Comparison of ENCODE assay signal across 16 cellular contexts in the genomic region with DNA sequence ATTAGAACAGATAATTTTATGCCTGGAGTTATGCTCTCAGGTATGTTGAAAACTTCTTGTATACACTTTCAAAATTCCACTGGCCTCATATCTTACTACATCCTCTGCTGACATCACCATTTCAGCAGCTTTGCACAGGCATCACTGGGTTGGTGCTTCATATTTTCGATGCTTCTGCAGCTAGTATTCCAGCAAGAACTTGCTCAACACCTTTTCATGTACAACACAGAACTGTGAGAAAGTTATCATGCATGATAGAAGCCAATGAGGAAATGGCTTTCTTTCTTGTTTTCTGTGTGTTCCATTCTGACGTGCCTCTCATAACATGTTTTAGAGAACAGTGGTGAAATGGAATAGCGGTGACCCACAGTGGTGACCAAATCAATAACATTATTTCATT. TPM values are rescaled to one million over a fixed set of nuclear protein-coding genes. Genes with fewer than 3 reads are reported as not detected.
DNase-seq lines count a peak whose midpoint lies in the region; ATAC-seq and TF ChIP-seq lines count a peak whose summit lies in the region.
"Had no signal": no experiment of that assay in that cellular context is flagged by ENCODE, and none has a peak within 500 bp of the region (broad histone marks: within the 10 kb centered on the region; RNA-seq: fewer than 3 reads in every experiment).

No MANE protein-coding gene starts in this region.

- peaks cover 22% of the 10 kb centered on the region for H3K9me3 Mint-ChIP-seq in activated naive CD4-positive, alpha-beta T cell treated with anti-CD3 and anti-CD28 coated beads, Interleukin-2, amount 10 ng/mL, durations not matched to agents 7 days and 5 days
- H3K9me3 Mint-ChIP-seq in activated B cell treated with CpG ODN at 0.5 μM for 24 hours: peaks cover 3% of the 10 kb centered on the region
- H3K9me3 Mint-ChIP-seq in stimulated activated naive CD8-positive, alpha-beta T cell treated with anti-CD3 and anti-CD28 coated beads, Interleukin-15, amount 100 ng/mL, for 72 hours: peaks cover 0 to 15% of the 10 kb centered on the region in 2 donors

- CTCF ChIA-PET in activated naive CD4-positive, alpha-beta T cell treated with anti-CD3 and anti-CD28 coated beads, Interleukin-2, amount 10 ng/mL, durations not matched to agents 7 days and 5 days (lab: Charles Lee): interaction anchor here (0.5 to 12.4 kb wide), 5 partner anchors 9 to 81 kb away, joined by 3 to 122 read pairs (median 6); a partner anchor contains a TSS
- CTCF ChIA-PET in activated B cell treated with CpG ODN at 0.5 μM for 24 hours (lab: Charles Lee): no interaction called here

- no peak overlapping the region for H3K4me3 Mint-ChIP-seq in activated naive CD4-positive, alpha-beta T cell treated with anti-CD3 and anti-CD28 coated beads, Interleukin-2, amount 10 ng/mL, durations not matched to agents 7 days and 5 days
- no peak overlapping the region for H3K4me3 Mint-ChIP-seq in activated B cell treated with CpG ODN at 0.5 μM for 24 hours
- peak overlapping the region; percentile 56 to 64 for H3K4me3 Mint-ChIP-seq in stimulated activated naive CD8-positive, alpha-beta T cell treated with anti-CD3 and anti-CD28 coated beads, Interleukin-15, amount 100 ng/mL, for 72 hours

- DNase-seq in activated naive CD4-positive, alpha-beta T cell treated with anti-CD3 and anti-CD28 coated beads, Interleukin-2, amount 10 ng/mL, durations not matched to agents 7 days and 5 days: peak; percentile 45
- DNase-seq in activated naive CD4-positive, alpha-beta T cell (lab: John Stamatoyannopoulos, UW): no peak
- DNase-seq in activated B cell treated with CpG ODN at 0.5 μM for 24 hours: no peak
- no peak for DNase-seq in effector memory CD4-positive, alpha-beta T cell
- peak in 1 of 2 donors; percentile 41 for DNase-seq in stimulated activated naive CD8-positive, alpha-beta T cell treated with anti-CD3 and anti-CD28 coated beads, Interleukin-15, amount 100 ng/mL, for 72 hours
- DNase-seq in NCI-H526 (lab: John Stamatoyannopoulos, UW): no peak
- DNase-seq in ecto neural progenitor cell (ENCODE audit: low spot score): no peak
- DNase-seq in DMS79 treated with DMSO at 0.1 percent for 48 hours (lab: John Stamatoyannopoulos, UW): no peak
- DNase-seq: aorta, GOT3, mammary epithelial cell, NCI-H1105 had no signal

- TF ChIP-seq CTCF in activated B cell treated with CpG ODN at 0.5 μM for 24 hours (IDR thresholded peaks at IDR 0.05): no peak

- H3K27ac Mint-ChIP-seq in activated naive CD4-positive, alpha-beta T cell treated with anti-CD3 and anti-CD28 coated beads, Interleukin-2, amount 10 ng/mL, durations not matched to agents 7 days and 5 days: peak overlapping the region; percentile 98
- peak overlapping the region; percentile 13 for H3K27ac Mint-ChIP-seq in activated B cell treated with CpG ODN at 0.5 μM for 24 hours
- peak overlapping the region; percentile 78 to 95 for H3K27ac Mint-ChIP-seq in stimulated activated naive CD8-positive, alpha-beta T cell treated with anti-CD3 and anti-CD28 coated beads, Interleukin-15, amount 100 ng/mL, for 72 hours

- POLR2A ChIA-PET in activated B cell treated with CpG ODN at 0.5 μM for 24 hours (lab: Charles Lee): no interaction called here

- H3K36me3 Mint-ChIP-seq in activated naive CD4-positive, alpha-beta T cell treated with anti-CD3 and anti-CD28 coated beads, Interleukin-2, amount 10 ng/mL, durations not matched to agents 7 days and 5 days: peaks cover 33% of the 10 kb centered on the region
- no peaks in the 10 kb centered on the region for H3K36me3 Mint-ChIP-seq in activated B cell treated with CpG ODN at 0.5 μM for 24 hours (ENCODE audit: low read depth)

- no peaks in the 10 kb centered on the region for H3K27me3 ChIP-seq in effector memory CD4-positive, alpha-beta T cell (replicated peaks; ENCODE audit: control insufficient read depth, insufficient read depth, low read length, poor library complexity, severe bottlenecking)

- H3K4me3 ChIP-seq in effector memory CD4-positive, alpha-beta T cell (ENCODE audit: insufficient read depth, low read depth, low read length, poor library complexity, severe bottlenecking): no peak overlapping the region
- H3K4me3 ChIP-seq: coronary artery, K562 had no signal

- peaks cover 86% of the 10 kb centered on the region for H3K4me1 Mint-ChIP-seq in activated naive CD4-positive, alpha-beta T cell treated with anti-CD3 and anti-CD28 coated beads, Interleukin-2, amount 10 ng/mL, durations not matched to agents 7 days and 5 days
- peaks cover 35% of the 10 kb centered on the region for H3K4me1 Mint-ChIP-seq in activated B cell treated with CpG ODN at 0.5 μM for 24 hours
- peaks cover 88% of the 10 kb centered on the region for H3K4me1 Mint-ChIP-seq in stimulated activated naive CD8-positive, alpha-beta T cell treated with anti-CD3 and anti-CD28 coated beads, Interleukin-15, amount 100 ng/mL, for 72 hours

- peaks cover 36% of the 10 kb centered on the region for H3K4me1 ChIP-seq in effector memory CD4-positive, alpha-beta T cell (ENCODE audit: control insufficient read depth, insufficient read depth, low read length, poor library complexity, severe bottlenecking)

- H3K9me3 ChIP-seq in effector memory CD4-positive, alpha-beta T cell (ENCODE audit: control insufficient read depth, low read length): no peaks in the 10 kb centered on the region

- no peaks in the 10 kb centered on the region for H3K27me3 Mint-ChIP-seq in activated naive CD4-positive, alpha-beta T cell treated with anti-CD3 and anti-CD28 coated beads, Interleukin-2, amount 10 ng/mL, durations not matched to agents 7 days and 5 days
- H3K27me3 Mint-ChIP-seq in activated B cell treated with CpG ODN at 0.5 μM for 24 hours: no peaks in the 10 kb centered on the region
- H3K27me3 Mint-ChIP-seq in stimulated activated naive CD8-positive, alpha-beta T cell treated with anti-CD3 and anti-CD28 coated beads, Interleukin-15, amount 100 ng/mL, for 72 hours: no peaks in the 10 kb centered on the region

- peak; percentile 52 for ATAC-seq in activated B cell treated with CpG ODN at 0.5 μM for 24 hours (ENCODE audit: low read depth)
- peak; percentile 49 for ATAC-seq in stimulated activated naive CD8-positive, alpha-beta T cell treated with anti-CD3 and anti-CD28 coated beads, Interleukin-15, amount 100 ng/mL, for 72 hours
- ATAC-seq: K562 had no signal

- no peaks in the 10 kb centered on the region for H3K36me3 ChIP-seq in effector memory CD4-positive, alpha-beta T cell (ENCODE audit: control insufficient read depth, insufficient read depth, low read length)

- H3K27ac ChIP-seq in effector memory CD4-positive, alpha-beta T cell (ENCODE audit: insufficient read depth, low read length, poor library complexity, severe bottlenecking): peak overlapping the region; percentile 67
- H3K27ac ChIP-seq: coronary artery, epithelial cell of prostate, HL-60 had no signal

- intact Hi-C loops in activated B cell treated with CpG ODN at 0.5 μM for 24 hours (cut with micrococcal nuclease): no loop called here

RNA-seq across cellular contexts. Expression of a gene that starts 5.1 kb away (rescaled TPM):
- total RNA-seq in activated B cell treated with CpG ODN at 0.5 μM for 24 hours: 19.9 and 22.8 TPM in 2 replicates
- total RNA-seq: mammary epithelial cell had no signal

Comparison
In these comparisons a context has a peak if more than half of its experiments do, and no peak if none do; other contexts are left out.
1. H3K27ac Mint-ChIP-seq: peak in every context shown above with its lines; median percentile 98 in activated naive CD4-positive, alpha-beta T cell treated with anti-CD3 and anti-CD28 coated beads, Interleukin-2, amount 10 ng/mL, durations not matched to agents 7 days and 5 days; 86 in stimulated activated naive CD8-positive, alpha-beta T cell treated with anti-CD3 and anti-CD28 coated beads, Interleukin-15, amount 100 ng/mL, for 72 hours; 13 in activated B cell treated with CpG ODN at 0.5 μM for 24 hours.
2. H3K4me3 Mint-ChIP-seq: peak in stimulated activated naive CD8-positive, alpha-beta T cell treated with anti-CD3 and anti-CD28 coated beads, Interleukin-15, amount 100 ng/mL, for 72 hours (2 of 2); none in activated naive CD4-positive, alpha-beta T cell treated with anti-CD3 and anti-CD28 coated beads, Interleukin-2, amount 10 ng/mL, durations not matched to agents 7 days and 5 days (single experiment) and activated B cell treated with CpG ODN at 0.5 μM for 24 hours (single experiment).